ENCODE assay signal across 8 cellular contexts in genomic region chr17:39926588-39927100, GRCh38. TPM values are rescaled to one million over a fixed set of nuclear protein-coding genes. Genes with fewer than 3 reads are reported as not detected.
DNase-seq lines count a peak whose midpoint lies in the region; ATAC-seq and TF ChIP-seq lines count a peak whose summit lies in the region.

No MANE protein-coding gene starts in this region.

- peak overlapping the region; percentile 77 to 96 (median 83) for H3K27ac Mint-ChIP-seq in brain

- peak overlapping the region; percentile 90 to 95 (median 93) for H3K4me3 Mint-ChIP-seq in brain

- H3K27me3 Mint-ChIP-seq in brain, result peaks cover 15% of the 10 kb centered on the region

- no peak for TF ChIP-seq CTCF in GM12875 (IDR thresholded peaks at IDR 0.05; ENCODE audit: borderline replicate concordance, insufficient read depth, low read depth, low read length)
- TF ChIP-seq CTCF in brain (conservative IDR thresholded peaks at IDR 0.05), result no peak

- no peaks in the 10 kb centered on the region for H3K9me3 Mint-ChIP-seq in brain

- peak; percentile 37 for DNase-seq in T-helper 22 cell (ENCODE audit: low read depth)
- DNase-seq in islet precursor cell, result peak; percentile 76
- DNase-seq in stimulated activated CD4-positive, alpha-beta T cell treated with anti-CD3 and anti-CD28 coated beads, Interleukin-2, amount 100 ng/mL, for 4 hours (ENCODE audit: low read depth), result peak; percentile 32
- DNase-seq in LoVo (ENCODE audit: low spot score), result no peak

- H3K36me3 Mint-ChIP-seq in brain, result peaks cover 16% of the 10 kb centered on the region

- H3K4me1 Mint-ChIP-seq in brain, result peaks cover 52% of the 10 kb centered on the region

- ATAC-seq in HG03432 (IDR thresholded peaks at IDR 0.05; ENCODE audit: unreplicated experiment), result peak; percentile 21
- ATAC-seq in HG03442 (IDR thresholded peaks at IDR 0.05; ENCODE audit: unreplicated experiment), result no peak

- peak overlapping the region; percentile 81 for H3K4me3 ChIP-seq in GM12875 (ENCODE audit: low read depth, low read length)

RNA-seq across cellular contexts. Expression of gene ORMDL3, which starts 0.8 kb away (rescaled TPM):
- polyA plus RNA-seq in brain (ENCODE audit: insufficient read depth, low read depth, low replicate concordance), result 138 TPM

RNA-seq across cellular contexts. Expression of gene LRRC3C, which starts 0.9 kb away (rescaled TPM):
- not detected for polyA plus RNA-seq in brain (ENCODE audit: insufficient read depth, low read depth, low replicate concordance)

RNA-seq across cellular contexts. Expression of gene GSDMB, which starts 8.2 kb away (rescaled TPM):
- 2.8 TPM for polyA plus RNA-seq in brain (ENCODE audit: insufficient read depth, low read depth, low replicate concordance)

RNA-seq across cellular contexts. Expression of gene GSDMA, which starts 36.2 kb away (rescaled TPM):
- polyA plus RNA-seq in brain (ENCODE audit: insufficient read depth, low read depth, low replicate concordance), result not detected

RNA-seq across cellular contexts. Expression of gene PSMD3, which starts 54.0 kb away (rescaled TPM):
- 166 TPM for polyA plus RNA-seq in brain (ENCODE audit: insufficient read depth, low read depth, low replicate concordance)
